ENCODE assay signal across 1 cellular context in genomic region chr15:41799488-41799805, GRCh38.
TF ChIP-seq lines count a peak whose summit lies in the region.

No MANE protein-coding gene starts in this region.

TF ChIP-seq in HepG2, 621 proteins besides CTCF, POLR2A, EP300 and RAD21:
- TF ChIP-seq RXRB (CRISPR knock-in tag; IDR thresholded peaks at IDR 0.05; ENCODE audit: borderline replicate concordance) (no peak), SP140L (CRISPR knock-in tag; IDR thresholded peaks at IDR 0.05; ENCODE audit: borderline replicate concordance) (no peak), MEIS2 (CRISPR knock-in tag; IDR thresholded peaks at IDR 0.05) (no peak)
